In genomic region chr14:38171197-38171596, GRCh38 we compare ENCODE assay signal across 17 cellular contexts. TPM values are rescaled to one million over a fixed set of nuclear protein-coding genes. Genes with fewer than 3 reads are reported as not detected.
DNase-seq lines count a peak whose midpoint lies in the region; ATAC-seq and TF ChIP-seq lines count a peak whose summit lies in the region.
"Had no signal": no experiment of that assay in that cellular context is flagged by ENCODE, and none has a peak within 500 bp of the region (broad histone marks: within the 10 kb centered on the region; RNA-seq: fewer than 3 reads in every experiment).

No MANE protein-coding gene starts in this region.

- no peaks in the 10 kb centered on the region for H3K4me1 Mint-ChIP-seq in activated T-helper 2 cell treated with anti-CD3 and anti-CD28 coated beads, Interferon-gamma antibody, Interleukin-2, Interleukin-4, amounts not matched to agents 10 μg/mL and 5 μg/mL and 100 μg/mL, durations not matched to agents 14 hours and 24 hours and 36 hours (ENCODE audit: low read depth)

- no peak overlapping the region for H3K4me3 ChIP-seq in lower lobe of right lung
- H3K4me3 ChIP-seq: BLaER1 treated with 17β-estradiol and CSF1 and Interleukin-3, amounts not matched to agents 10 nM and 100 nM; colonic mucosa; suprapubic skin had no signal

- TF ChIP-seq CTCF in RWPE1 (conservative IDR thresholded peaks at IDR 0.05; ENCODE audit: low read depth) (no peak), lower lobe of right lung (IDR thresholded peaks at IDR 0.05) (no peak)

- no peak overlapping the region for H3K27ac Mint-ChIP-seq in activated T-helper 2 cell treated with anti-CD3 and anti-CD28 coated beads, Interferon-gamma antibody, Interleukin-2, Interleukin-4, amounts not matched to agents 10 μg/mL and 5 μg/mL and 100 μg/mL, durations not matched to agents 14 hours and 24 hours and 36 hours

- CTCF ChIA-PET in RWPE1 (lab: Yijun Ruan, JAX), result interaction anchor here (0.5 to 0.6 kb wide), 2 partner anchors 45 to 342 kb away, joined by 3 to 4 read pairs; no protein-coding TSS in a partner anchor

- no peak overlapping the region for H3K4me3 Mint-ChIP-seq in activated T-helper 2 cell treated with anti-CD3 and anti-CD28 coated beads, Interferon-gamma antibody, Interleukin-2, Interleukin-4, amounts not matched to agents 10 μg/mL and 5 μg/mL and 100 μg/mL, durations not matched to agents 14 hours and 24 hours and 36 hours (ENCODE audit: low read depth)
- H3K4me3 Mint-ChIP-seq: naive thymus-derived CD4-positive, alpha-beta T cell had no signal

- intact Hi-C loops in lower lobe of right lung (cut with DNase I), result no loop called here
- intact Hi-C loops in activated T-helper 2 cell treated with anti-CD3 and anti-CD28 coated beads, Interferon-gamma antibody, Interleukin-2, Interleukin-4, amounts not matched to agents 10 μg/mL and 5 μg/mL and 100 μg/mL, durations not matched to agents 14 hours and 24 hours and 36 hours (cut with micrococcal nuclease), result no loop called here

- H3K27me3 ChIP-seq in lower lobe of right lung (ENCODE audit: low read depth), result no peaks in the 10 kb centered on the region
- H3K27me3 ChIP-seq: BLaER1 treated with 17β-estradiol and CSF1 and Interleukin-3, amounts not matched to agents 10 nM and 100 nM; colonic mucosa; suprapubic skin had no signal

- no peaks in the 10 kb centered on the region for H3K9me3 ChIP-seq in lower lobe of right lung
- H3K9me3 ChIP-seq: BLaER1 treated with 17β-estradiol and CSF1 and Interleukin-3, amounts not matched to agents 10 nM and 100 nM; colonic mucosa; suprapubic skin had no signal

- H3K4me1 ChIP-seq in lower lobe of right lung, result peaks cover 4% of the 10 kb centered on the region
- H3K4me1 ChIP-seq: BLaER1 treated with 17β-estradiol and CSF1 and Interleukin-3, amounts not matched to agents 10 nM and 100 nM; colonic mucosa; suprapubic skin had no signal

- POLR2A ChIA-PET in RWPE1 (lab: Yijun Ruan, JAX; ENCODE audit: low non-redundant PET), result no interaction called here

- H3K36me3 ChIP-seq in lower lobe of right lung, result no peaks in the 10 kb centered on the region
- H3K36me3 ChIP-seq: BLaER1 treated with 17β-estradiol and CSF1 and Interleukin-3, amounts not matched to agents 10 nM and 100 nM; colonic mucosa; suprapubic skin had no signal

- DNase-seq in DMS79 treated with DMSO at 0.1 percent for 48 hours (lab: John Stamatoyannopoulos, UW) (peak; percentile 100), LHCN-M2 (ENCODE audit: low read depth) (peak; percentile 9), RWPE1 (ENCODE audit: low spot score) (peak; percentile 6), lower lobe of right lung (peak; percentile 39), DMS 273 treated with DMSO at 0.1 percent for 48 hours (lab: John Stamatoyannopoulos, UW) (no peak)
- no peak for DNase-seq in activated T-cell treated with anti-CD3 and anti-CD28 coated beads, Interleukin-2, amount 50 U/mL, for 48 hours
- DNase-seq in activated T-helper 2 cell treated with anti-CD3 and anti-CD28 coated beads, Interferon-gamma antibody, Interleukin-2, Interleukin-4, amounts not matched to agents 10 μg/mL and 5 μg/mL and 100 μg/mL, durations not matched to agents 14 hours and 24 hours and 36 hours (ENCODE audit: low spot score), result no peak
- DNase-seq: colonic mucosa; erythroblast; naive thymus-derived CD4-positive, alpha-beta T cell; NCI-H774; Right ventricle myocardium superior; T-helper 2 cell had no signal

- ATAC-seq in lower lobe of right lung (peak; percentile 42 to 77), HG02588 (IDR thresholded peaks at IDR 0.05; ENCODE audit: unreplicated experiment) (no peak)
- ATAC-seq: left lobe of liver; naive thymus-derived CD4-positive, alpha-beta T cell had no signal

- no peaks in the 10 kb centered on the region for H3K27me3 Mint-ChIP-seq in activated T-helper 2 cell treated with anti-CD3 and anti-CD28 coated beads, Interferon-gamma antibody, Interleukin-2, Interleukin-4, amounts not matched to agents 10 μg/mL and 5 μg/mL and 100 μg/mL, durations not matched to agents 14 hours and 24 hours and 36 hours (ENCODE audit: low read depth)

- no peaks in the 10 kb centered on the region for H3K36me3 Mint-ChIP-seq in activated T-helper 2 cell treated with anti-CD3 and anti-CD28 coated beads, Interferon-gamma antibody, Interleukin-2, Interleukin-4, amounts not matched to agents 10 μg/mL and 5 μg/mL and 100 μg/mL, durations not matched to agents 14 hours and 24 hours and 36 hours (ENCODE audit: low read depth)
- H3K36me3 Mint-ChIP-seq: naive thymus-derived CD4-positive, alpha-beta T cell had no signal

- no peak overlapping the region for H3K27ac ChIP-seq in RWPE1
- H3K27ac ChIP-seq in lower lobe of right lung, result no peak overlapping the region
- H3K27ac ChIP-seq: BLaER1 treated with 17β-estradiol and CSF1 and Interleukin-3, amounts not matched to agents 10 nM and 100 nM; colonic mucosa; suprapubic skin had no signal

- no peaks in the 10 kb centered on the region for H3K9me3 Mint-ChIP-seq in activated T-helper 2 cell treated with anti-CD3 and anti-CD28 coated beads, Interferon-gamma antibody, Interleukin-2, Interleukin-4, amounts not matched to agents 10 μg/mL and 5 μg/mL and 100 μg/mL, durations not matched to agents 14 hours and 24 hours and 36 hours

RNA-seq across cellular contexts. Expression of gene SSTR1, which starts 36.5 kb away (rescaled TPM):
- total RNA-seq in LHCN-M2 (2014; rRNA removed), result 6.9 and 7.7 TPM in 2 replicates
- polyA plus RNA-seq in LHCN-M2 (2012), result 2.9 TPM
- 8.7 TPM for total RNA-seq in lower lobe of right lung
- total RNA-seq in activated T-helper 2 cell treated with anti-CD3 and anti-CD28 coated beads, Interferon-gamma antibody, Interleukin-2, Interleukin-4, amounts not matched to agents 10 μg/mL and 5 μg/mL and 100 μg/mL, durations not matched to agents 14 hours and 24 hours and 36 hours, result not detected in 2 replicates
- total RNA-seq: naive thymus-derived CD4-positive, alpha-beta T cell had no signal
- polyA plus RNA-seq: naive thymus-derived CD4-positive, alpha-beta T cell had no signal

Comparison
In these comparisons a context has a peak if more than half of its experiments do, and no peak if none do; other contexts are left out.
1. DNase-seq: peak in DMS79 treated with DMSO at 0.1 percent for 48 hours (single experiment), LHCN-M2 (single experiment), RWPE1 (single experiment) and lower lobe of right lung (single experiment); none in DMS 273 treated with DMSO at 0.1 percent for 48 hours (single experiment), activated T-cell treated with anti-CD3 and anti-CD28 coated beads, Interleukin-2, amount 50 U/mL, for 48 hours (0 of 2) and activated T-helper 2 cell treated with anti-CD3 and anti-CD28 coated beads, Interferon-gamma antibody, Interleukin-2, Interleukin-4, amounts not matched to agents 10 μg/mL and 5 μg/mL and 100 μg/mL, durations not matched to agents 14 hours and 24 hours and 36 hours (single experiment).